ENCODE assay signal across 8 cellular contexts in the genomic region with DNA sequence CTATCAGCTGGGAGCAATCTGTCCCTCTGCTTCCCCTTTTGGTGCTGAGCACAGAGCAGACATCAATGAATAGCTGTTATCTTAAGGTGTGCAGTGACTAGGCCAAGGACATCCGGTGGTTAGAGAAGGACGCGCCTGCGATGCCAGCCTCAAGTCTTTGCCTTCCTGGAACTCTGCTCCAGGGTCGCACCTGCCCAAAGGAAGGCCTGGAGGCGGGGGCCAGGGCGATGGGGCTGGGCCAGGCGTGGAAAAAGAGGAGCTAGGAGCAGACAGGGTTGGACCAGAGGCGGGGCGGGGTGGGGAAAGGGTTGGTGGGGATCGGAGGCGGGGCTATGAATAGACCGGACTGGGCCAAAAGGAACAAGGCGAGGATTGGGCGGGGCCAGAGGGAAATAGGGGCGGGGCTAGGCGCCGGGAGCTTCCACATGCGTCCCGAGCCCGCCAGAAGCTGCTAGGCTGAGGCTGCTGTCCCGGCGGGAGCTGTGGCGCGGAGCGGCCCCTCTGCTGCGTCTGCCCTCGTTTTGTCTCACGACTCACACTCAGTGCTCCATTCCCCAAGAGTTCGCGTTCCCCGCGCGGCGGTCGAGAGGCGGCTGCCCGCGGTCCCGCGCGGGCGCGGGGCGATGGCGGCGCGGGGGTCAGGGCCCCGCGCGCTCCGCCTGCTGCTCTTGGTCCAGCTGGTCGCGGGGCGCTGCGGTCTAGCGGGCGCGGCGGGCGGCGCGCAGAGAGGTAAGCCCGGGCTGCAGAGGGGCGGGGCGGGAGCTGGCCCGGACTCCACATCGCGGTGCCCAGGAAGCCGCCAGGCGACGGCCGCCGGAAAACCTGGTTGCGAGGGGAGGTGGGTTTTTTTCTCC. TPM values are rescaled to one million over a fixed set of nuclear protein-coding genes. Genes with fewer than 3 reads are reported as not detected.
DNase-seq lines count a peak whose midpoint lies in the region; ATAC-seq and TF ChIP-seq lines count a peak whose summit lies in the region.

A gene (plus strand): TSS at position 424 of the 854 bp plus-strand sequence. CDS start 200 bp downstream, at position 624.

- intact Hi-C loops in heart left ventricle (cut with DNase I): no loop called here

- no peak for TF ChIP-seq POLR2A in heart left ventricle (IDR thresholded peaks at IDR 0.05)

- peaks cover 0 to 28% (median 5%) of the 10 kb centered on the region in 9 donors for H3K27me3 ChIP-seq in heart left ventricle

- DNase-seq in HEK293T (ENCODE audit: extremely low spot score) (peak; percentile 87), NCI-H1048 (lab: John Stamatoyannopoulos, UW) (peak; percentile 69), heart left ventricle (peak; percentile 77 to 90 (median 85)), retina (peak; percentile 90)
- DNase-seq in activated naive CD4-positive, alpha-beta T cell treated with anti-CD3 and anti-CD28 coated beads, Interleukin-2, amount 50 U/mL, for 72 hours (ENCODE audit: low spot score in 2 of 2): peak; percentile 77 to 78

- H3K36me3 ChIP-seq in ES-I3 (ENCODE audit: insufficient read depth, low read length) (no peaks in the 10 kb centered on the region), heart left ventricle (no peaks in the 10 kb centered on the region)

- H3K27ac Mint-ChIP-seq in activated naive CD4-positive, alpha-beta T cell treated with anti-CD3 and anti-CD28 coated beads, Interleukin-2, amount 50 U/mL, for 72 hours: peak within 1 kb of the TSS in 1 of 2 donors; percentile 34

- H3K4me1 ChIP-seq in ES-I3 (ENCODE audit: insufficient read depth, low read length) (0 out of 2 replicates have a peak, but pooled peaks cover 5% of the 10 kb centered on the region), heart left ventricle (peaks cover 0 to 18% (median 8%) of the 10 kb centered on the region in 12 donors)

- no peaks in the 10 kb centered on the region for H3K9me3 ChIP-seq in ES-I3 (ENCODE audit: control insufficient read depth, insufficient read depth, low read length)
- H3K9me3 ChIP-seq in heart left ventricle: no peaks in the 10 kb centered on the region

- H3K9ac ChIP-seq in ES-I3 (ENCODE audit: low read depth, low read length): peak within 1 kb of the TSS; percentile 76

- WGBS in heart left ventricle, 4 donors: 1 to 2% (median 1%) methylated on average over 31 to 75 of the region's 75 CpGs

- CTCF ChIA-PET in HEK293T (lab: Yijun Ruan, JAX): interaction anchor here (0.5 to 1.0 kb wide), 3 partner anchors 9 to 256 kb away, joined by 3 to 6 read pairs (median 5); no protein-coding TSS in a partner anchor

- POLR2A ChIA-PET in HEK293T (lab: Yijun Ruan, JAX): interaction anchor here (0.5 to 4.2 kb wide), 29 partner anchors 8 to 460 kb away, joined by 3 to 69 read pairs (median 4); a partner anchor contains a TSS

- peak within 1 kb of the TSS in 1 of 12 donors; percentile 64 for H3K27ac ChIP-seq in heart left ventricle

- no peaks in the 10 kb centered on the region for H3K9me3 Mint-ChIP-seq in activated naive CD4-positive, alpha-beta T cell treated with anti-CD3 and anti-CD28 coated beads, Interleukin-2, amount 50 U/mL, for 72 hours

- peak within 1 kb of the TSS; percentile 14 to 77 (median 60) for H3K4me3 ChIP-seq in heart left ventricle

- no peak for TF ChIP-seq CTCF in heart left ventricle (IDR thresholded peaks at IDR 0.05)

- peaks cover 4 to 6% of the 10 kb centered on the region in 2 donors for H3K36me3 Mint-ChIP-seq in activated naive CD4-positive, alpha-beta T cell treated with anti-CD3 and anti-CD28 coated beads, Interleukin-2, amount 50 U/mL, for 72 hours

- peak; percentile 90 for ATAC-seq in SK-N-SH treated with all-trans-retinoic acid at 6 μM for 48 hours
- peak; percentile 88 to 90 for ATAC-seq in activated naive CD4-positive, alpha-beta T cell treated with anti-CD3 and anti-CD28 coated beads, Interleukin-2, amount 50 U/mL, for 72 hours
- peak; percentile 73 to 99 (median 94) for ATAC-seq in heart left ventricle
- no peak for ATAC-seq in GM21717 (IDR thresholded peaks at IDR 0.05; ENCODE audit: unreplicated experiment)

TF ChIP-seq in HEK293T, 16 proteins besides CTCF, POLR2A, EP300 and RAD21:
- no peak for TF ChIP-seq FOXK2 (IDR thresholded peaks at IDR 0.05)
- TF ChIP-seq, protein P1, sequence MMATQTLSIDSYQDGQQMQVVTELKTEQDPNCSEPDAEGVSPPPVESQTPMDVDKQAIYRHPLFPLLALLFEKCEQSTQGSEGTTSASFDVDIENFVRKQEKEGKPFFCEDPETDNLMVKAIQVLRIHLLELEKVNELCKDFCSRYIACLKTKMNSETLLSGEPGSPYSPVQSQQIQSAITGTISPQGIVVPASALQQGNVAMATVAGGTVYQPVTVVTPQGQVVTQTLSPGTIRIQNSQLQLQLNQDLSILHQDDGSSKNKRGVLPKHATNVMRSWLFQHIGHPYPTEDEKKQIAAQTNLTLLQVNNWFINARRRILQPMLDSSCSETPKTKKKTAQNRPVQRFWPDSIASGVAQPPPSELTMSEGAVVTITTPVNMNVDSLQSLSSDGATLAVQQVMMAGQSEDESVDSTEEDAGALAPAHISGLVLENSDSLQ (IDR thresholded peaks at IDR 0.05): no peak
- no peak for TF ChIP-seq FOXA1 (IDR thresholded peaks at IDR 0.05)
- peak; percentile 30; the same call in 1 of the 2 replicates for TF ChIP-seq LEF1 (IDR thresholded peaks at IDR 0.05; ENCODE audit: borderline replicate concordance)
- TF ChIP-seq ARNT (IDR thresholded peaks at IDR 0.05): peak; percentile 48; the same call in 1 of the 2 replicates
- 0 out of 2 replicates have a peak, but pooled peaks have one; percentile 26 for TF ChIP-seq FOXM1 (IDR thresholded peaks at IDR 0.05; ENCODE audit: borderline replicate concordance)
- TF ChIP-seq L3MBTL2 (conservative IDR thresholded peaks at IDR 0.05): peak; percentile 46
- TF ChIP-seq ELF4 (IDR thresholded peaks at IDR 0.05): no peak

TF ChIP-seq in SK-N-SH treated with all-trans-retinoic acid at 6 μM for 48 hours, 23 proteins besides CTCF, POLR2A, EP300 and RAD21:
- no peak for TF ChIP-seq TCF4 (CRISPR knock-in tag; IDR thresholded peaks at IDR 0.05; ENCODE audit: borderline replicate concordance)
- no peak for TF ChIP-seq ZNF8 (CRISPR knock-in tag; IDR thresholded peaks at IDR 0.05)
- TF ChIP-seq, protein P2, sequence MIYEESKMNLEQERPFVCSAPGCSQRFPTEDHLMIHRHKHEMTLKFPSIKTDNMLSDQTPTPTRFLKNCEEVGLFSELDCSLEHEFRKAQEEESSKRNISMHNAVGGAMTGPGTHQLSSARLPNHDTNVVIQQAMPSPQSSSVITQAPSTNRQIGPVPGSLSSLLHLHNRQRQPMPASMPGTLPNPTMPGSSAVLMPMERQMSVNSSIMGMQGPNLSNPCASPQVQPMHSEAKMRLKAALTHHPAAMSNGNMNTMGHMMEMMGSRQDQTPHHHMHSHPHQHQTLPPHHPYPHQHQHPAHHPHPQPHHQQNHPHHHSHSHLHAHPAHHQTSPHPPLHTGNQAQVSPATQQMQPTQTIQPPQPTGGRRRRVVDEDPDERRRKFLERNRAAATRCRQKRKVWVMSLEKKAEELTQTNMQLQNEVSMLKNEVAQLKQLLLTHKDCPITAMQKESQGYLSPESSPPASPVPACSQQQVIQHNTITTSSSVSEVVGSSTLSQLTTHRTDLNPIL (CRISPR knock-in tag; IDR thresholded peaks at IDR 0.05; ENCODE audit: low read depth): no peak

RNA-seq across cellular contexts. Expression of the gene that starts here (rescaled TPM):
- total RNA-seq in activated naive CD4-positive, alpha-beta T cell treated with anti-CD3 and anti-CD28 coated beads, Interleukin-2, amount 50 U/mL, for 72 hours: 1 to 10 TPM; 4.6 to 5.7 TPM
- 1 to 10 TPM in 7 of 9 donors, under 1 TPM in 2; 0.64 to 4.0 (median 1.5) TPM for total RNA-seq in heart left ventricle
- 1 to 10 TPM; 1.0 to 1.5 TPM for polyA plus RNA-seq in heart left ventricle
